Comparison of ENCODE assay signal across 1 cellular context in the genomic region with DNA sequence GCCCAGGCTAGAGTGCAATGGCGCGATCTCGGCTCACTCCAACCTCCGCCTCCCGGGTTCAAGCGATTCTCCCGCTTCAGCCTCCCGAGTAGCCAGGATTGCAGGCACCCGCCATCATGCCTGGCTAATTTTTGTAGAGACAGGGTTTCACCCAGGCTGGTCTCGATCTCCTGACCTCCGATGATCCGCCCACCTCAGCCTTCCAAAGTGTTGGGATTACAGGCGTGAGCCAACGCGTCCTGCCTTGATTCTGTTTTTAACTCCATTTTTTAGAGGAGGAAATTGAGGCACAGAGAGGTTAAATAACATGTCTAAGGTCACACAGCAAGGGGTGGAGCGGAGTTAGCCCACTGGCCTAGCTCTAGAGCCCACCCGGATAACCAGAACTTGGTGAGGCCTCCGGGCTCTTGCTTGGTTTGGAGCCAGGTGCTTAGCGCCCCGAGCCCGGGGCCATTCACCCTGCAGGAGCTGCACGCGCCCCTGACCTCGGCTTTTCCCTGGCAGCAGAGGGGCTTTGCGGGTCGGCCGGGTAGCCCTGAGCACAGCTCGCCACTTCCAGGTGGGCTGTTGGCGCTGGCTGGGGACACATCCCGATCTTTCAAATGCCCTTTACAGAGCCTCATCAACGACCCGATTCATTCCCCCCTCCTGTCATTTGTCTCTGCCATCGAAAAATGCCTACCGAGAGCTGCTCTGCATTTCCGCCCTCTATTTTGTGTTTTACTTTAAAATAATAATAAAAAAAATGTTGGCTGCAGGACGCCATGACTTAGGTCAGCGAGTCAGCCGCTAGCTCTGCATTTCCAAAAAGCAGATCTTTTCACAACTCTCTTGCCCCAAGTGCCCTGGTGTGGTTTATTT.
TF ChIP-seq lines count a peak whose summit lies in the region.

No MANE protein-coding gene starts in this region.

TF ChIP-seq in H1, 55 proteins besides CTCF, POLR2A, EP300 and RAD21:
- TF ChIP-seq MAFK (IDR thresholded peaks at IDR 0.05; ENCODE audit: low read depth, low read length): no peak
- TF ChIP-seq GABPA (IDR thresholded peaks at IDR 0.05; ENCODE audit: borderline replicate concordance, insufficient read depth, low read length): no peak
- no peak for TF ChIP-seq SIRT6 (IDR thresholded peaks at IDR 0.05; ENCODE audit: low read length)
- no peak for TF ChIP-seq HDAC6 (IDR thresholded peaks at IDR 0.05; ENCODE audit: low read depth, low read length)
- no peak for TF ChIP-seq ZNF274 (IDR thresholded peaks at IDR 0.05; ENCODE audit: borderline replicate concordance, extremely low read depth, low read length)
- 0 out of 2 replicates have a peak, but pooled peaks have one; percentile 53 for TF ChIP-seq CHD1 (IDR thresholded peaks at IDR 0.05; ENCODE audit: low read depth, low read length)
- no peak for TF ChIP-seq CBX5 (IDR thresholded peaks at IDR 0.05; ENCODE audit: low read depth, low read length)
- TF ChIP-seq, protein P1, sequence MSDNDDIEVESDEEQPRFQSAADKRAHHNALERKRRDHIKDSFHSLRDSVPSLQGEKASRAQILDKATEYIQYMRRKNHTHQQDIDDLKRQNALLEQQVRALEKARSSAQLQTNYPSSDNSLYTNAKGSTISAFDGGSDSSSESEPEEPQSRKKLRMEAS (IDR thresholded peaks at IDR 0.05): no peak
- TF ChIP-seq BACH1 (IDR thresholded peaks at IDR 0.05; ENCODE audit: low read length): no peak
- TF ChIP-seq NANOG (IDR thresholded peaks at IDR 0.05; ENCODE audit: insufficient read depth, low read depth, low read length, poor library complexity, severe bottlenecking): no peak
- no peak for TF ChIP-seq JUND (IDR thresholded peaks at IDR 0.05; ENCODE audit: low read length)
- TF ChIP-seq SAP30 (IDR thresholded peaks at IDR 0.05; ENCODE audit: insufficient read depth, insufficient replicate concordance, low read length): no peak
- no peak for TF ChIP-seq CBX8 (IDR thresholded peaks at IDR 0.05; ENCODE audit: borderline replicate concordance, low read depth, low read length)
- TF ChIP-seq KDM1A (IDR thresholded peaks at IDR 0.05; ENCODE audit: borderline replicate concordance, low read length): peak; percentile 90
- no peak; the same call in 1 of the 2 replicates for TF ChIP-seq SUZ12 (IDR thresholded peaks at IDR 0.05; ENCODE audit: low read length)
- TF ChIP-seq, protein P2, sequence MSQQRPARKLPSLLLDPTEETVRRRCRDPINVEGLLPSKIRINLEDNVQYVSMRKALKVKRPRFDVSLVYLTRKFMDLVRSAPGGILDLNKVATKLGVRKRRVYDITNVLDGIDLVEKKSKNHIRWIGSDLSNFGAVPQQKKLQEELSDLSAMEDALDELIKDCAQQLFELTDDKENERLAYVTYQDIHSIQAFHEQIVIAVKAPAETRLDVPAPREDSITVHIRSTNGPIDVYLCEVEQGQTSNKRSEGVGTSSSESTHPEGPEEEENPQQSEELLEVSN (IDR thresholded peaks at IDR 0.05): 0 out of 2 replicates have a peak, but pooled peaks have one; percentile 22
- no peak for TF ChIP-seq FOSL1 (IDR thresholded peaks at IDR 0.05; ENCODE audit: insufficient read depth, low read depth, low read length)
- TF ChIP-seq BCL11A (IDR thresholded peaks at IDR 0.05; ENCODE audit: low read depth in 2 of 2, low read length in 2 of 2): no peak
- no peak for TF ChIP-seq ASH2L (IDR thresholded peaks at IDR 0.05; ENCODE audit: low read length)
- TF ChIP-seq POU5F1 (IDR thresholded peaks at IDR 0.05; ENCODE audit: low read depth, low read length): no peak
- TF ChIP-seq POLR2AphosphoS5 (IDR thresholded peaks at IDR 0.05; ENCODE audit: low read depth, low read length): no peak
- no peak for TF ChIP-seq CREB1 (IDR thresholded peaks at IDR 0.05)
- no peak for TF ChIP-seq SP2 (IDR thresholded peaks at IDR 0.05; ENCODE audit: low read length)
- TF ChIP-seq SIN3A (conservative IDR thresholded peaks at IDR 0.05 in 1 of 2, IDR thresholded peaks at IDR 0.05 in 1 of 2; ENCODE audit: low read depth in 1 of 2, low read length in 2 of 2): 0 out of 4 replicates have a peak, but pooled peaks of 1 of the 2 experiments have one; percentile 17
- TF ChIP-seq PHF8 (conservative IDR thresholded peaks at IDR 0.05; ENCODE audit: low read depth, low read length): no peak
- no peak for TF ChIP-seq CTBP2 (IDR thresholded peaks at IDR 0.05; ENCODE audit: borderline replicate concordance, insufficient read depth, insufficient read length, low read length)
- no peak for TF ChIP-seq HDAC2 (IDR thresholded peaks at IDR 0.05; ENCODE audit: borderline replicate concordance in 1 of 2, low read depth in 2 of 2, low read length in 2 of 2)
- TF ChIP-seq KDM4A (IDR thresholded peaks at IDR 0.05; ENCODE audit: low read depth, low read length, severe bottlenecking): peak; percentile 47
- peak; percentile 30; the same call in 1 of the 2 replicates for TF ChIP-seq TAF1 (IDR thresholded peaks at IDR 0.05; ENCODE audit: low read depth, low read length)
- TF ChIP-seq KDM5A (IDR thresholded peaks at IDR 0.05; ENCODE audit: low read length): no peak
- TF ChIP-seq, protein P3, sequence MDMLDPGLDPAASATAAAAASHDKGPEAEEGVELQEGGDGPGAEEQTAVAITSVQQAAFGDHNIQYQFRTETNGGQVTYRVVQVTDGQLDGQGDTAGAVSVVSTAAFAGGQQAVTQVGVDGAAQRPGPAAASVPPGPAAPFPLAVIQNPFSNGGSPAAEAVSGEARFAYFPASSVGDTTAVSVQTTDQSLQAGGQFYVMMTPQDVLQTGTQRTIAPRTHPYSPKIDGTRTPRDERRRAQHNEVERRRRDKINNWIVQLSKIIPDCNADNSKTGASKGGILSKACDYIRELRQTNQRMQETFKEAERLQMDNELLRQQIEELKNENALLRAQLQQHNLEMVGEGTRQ (IDR thresholded peaks at IDR 0.05; ENCODE audit: low read length): no peak
- TF ChIP-seq SP4 (IDR thresholded peaks at IDR 0.05; ENCODE audit: low read length): no peak
- TF ChIP-seq CEBPB (IDR thresholded peaks at IDR 0.05; ENCODE audit: low read depth, low read length): no peak
- no peak for TF ChIP-seq SRF (IDR thresholded peaks at IDR 0.05; ENCODE audit: low read depth, low read length)
TF ChIP-seq in H1: peak in this region for 6.
